Comparison of ENCODE assay signal across 31 cellular contexts in genomic region chr16:17244865-17245264, GRCh38.
"Had no signal": no experiment of that assay in that cellular context is flagged by ENCODE, and none has a peak within 500 bp of the region (broad histone marks: within the 10 kb centered on the region; RNA-seq: fewer than 3 reads in every experiment).

No MANE protein-coding gene starts in this region.

- H3K27ac ChIP-seq: ascending aorta, breast epithelium, cardiac muscle cell, colonic mucosa, epithelial cell of prostate, WERI-Rb-1 had no signal

- H3K27ac Mint-ChIP-seq: activated B cell treated with CpG ODN at 0.5 μM for 24 hours; activated naive CD4-positive, alpha-beta T cell treated with anti-CD3 and anti-CD28 coated beads, Interleukin-2, amount 10 ng/mL, durations not matched to agents 7 days and 5 days; activated naive CD4-positive, alpha-beta T cell treated with anti-CD3 and anti-CD28 coated beads, Interleukin-2, amount 50 U/mL, for 72 hours; activated naive CD8-positive, alpha-beta T cell treated with anti-CD3 and anti-CD28 coated beads, Interleukin-2, amount 10 ng/mL, durations not matched to agents 7 days and 5 days; activated T-cell treated with anti-CD3 and anti-CD28 coated beads, Interleukin-2, amount 50 U/mL, for 24 hours; activated T-cell treated with anti-CD3 and anti-CD28 coated beads, Interleukin-2, amount 50 U/mL, for 72 hours; T-helper 1 cell treated with Interleukin-12 subunit alpha and Interleukin-12 subunit beta and Interleukin-4 antibody, amounts not matched to agents 30 μg/mL and 1 μg/mL, for 36 hours; T-helper 2 cell treated with Interferon-gamma antibody and Interleukin-4, amounts not matched to agents 5 μg/mL and 100 μg/mL, for 36 hours had no signal

- H3K4me3 Mint-ChIP-seq: activated B cell treated with CpG ODN at 0.5 μM for 24 hours; activated naive CD4-positive, alpha-beta T cell treated with anti-CD3 and anti-CD28 coated beads, Interleukin-2, amount 10 ng/mL, durations not matched to agents 7 days and 5 days; activated naive CD8-positive, alpha-beta T cell treated with anti-CD3 and anti-CD28 coated beads, Interleukin-2, amount 10 ng/mL, durations not matched to agents 7 days and 5 days; activated T-cell treated with anti-CD3 and anti-CD28 coated beads, Interleukin-2, amount 50 U/mL, for 24 hours; activated T-cell treated with anti-CD3 and anti-CD28 coated beads, Interleukin-2, amount 50 U/mL, for 72 hours; T-helper 1 cell treated with Interleukin-12 subunit alpha and Interleukin-12 subunit beta and Interleukin-4 antibody, amounts not matched to agents 30 μg/mL and 1 μg/mL, for 36 hours; T-helper 2 cell treated with Interferon-gamma antibody and Interleukin-4, amounts not matched to agents 5 μg/mL and 100 μg/mL, for 36 hours had no signal

- H3K4me3 ChIP-seq: ascending aorta, breast epithelium, cardiac muscle cell, colonic mucosa had no signal

- FAIRE-seq: endometrium, endothelial cell of umbilical vein, frontal cortex had no signal

- H3K36me3 ChIP-seq: ascending aorta, breast epithelium, cardiac muscle cell, colonic mucosa, WERI-Rb-1 had no signal

- ATAC-seq: activated CD4-positive, CD25-positive, alpha-beta regulatory T cell treated with anti-CD3 and anti-CD28 coated beads, Interleukin-2, amount 50 U/mL, for 24 hours; activated naive CD4-positive, alpha-beta T cell treated with anti-CD3 and anti-CD28 coated beads, Interleukin-2, amount 50 U/mL, for 72 hours; activated T-cell treated with anti-CD3 and anti-CD28 coated beads, Interleukin-2, amount 50 U/mL, for 72 hours; esophagus mucosa had no signal

- H3K4me1 Mint-ChIP-seq: activated naive CD4-positive, alpha-beta T cell treated with anti-CD3 and anti-CD28 coated beads, Interleukin-2, amount 10 ng/mL, durations not matched to agents 7 days and 5 days had no signal

- DNase-seq: activated B cell treated with CpG ODN at 0.5 μM for 24 hours; activated CD4-positive, alpha-beta T cell treated with anti-CD3 and anti-CD28 coated beads for 48 hours; activated CD4-positive, alpha-beta T cell treated with anti-CD3 and anti-CD28 coated beads, Interleukin-2, amount 50 U/mL, for 1 hour; activated CD4-positive, alpha-beta T cell treated with anti-CD3 and anti-CD28 coated beads, Interleukin-2, amount 50 U/mL, for 48 hours; activated CD8-positive, alpha-beta memory T cell treated with anti-CD3 and anti-CD28 coated beads, Interleukin-2, amount 50 U/mL, for 48 hours; activated gamma-delta T cell; activated naive CD4-positive, alpha-beta T cell; activated naive CD4-positive, alpha-beta T cell treated with anti-CD3 and anti-CD28 coated beads, Interleukin-2, amount 10 ng/mL, durations not matched to agents 7 days and 5 days; activated naive CD8-positive, alpha-beta T cell treated with anti-CD3 and anti-CD28 coated beads, Interleukin-2, amount 10 ng/mL, durations not matched to agents 7 days and 5 days; activated T-cell treated with anti-CD3 and anti-CD28 coated beads for 4 hours; activated T-cell treated with anti-CD3 and anti-CD28 coated beads, Interleukin-2, amount 50 U/mL, for 24 hours; activated T-cell treated with anti-CD3 and anti-CD28 coated beads, Interleukin-2, amount 50 U/mL, for 72 hours; central memory CD4-positive, alpha-beta T cell; cerebellar nuclear complex; colonic mucosa; effector CD8-positive, alpha-beta T cell; foreskin fibroblast; T1000; WERI-Rb-1 had no signal

- H3K4me1 ChIP-seq: ascending aorta, breast epithelium, colonic mucosa had no signal

- H3K9me3 ChIP-seq: ascending aorta, breast epithelium, colonic mucosa had no signal

- H3K27me3 Mint-ChIP-seq: activated B cell treated with CpG ODN at 0.5 μM for 24 hours; activated naive CD4-positive, alpha-beta T cell treated with anti-CD3 and anti-CD28 coated beads, Interleukin-2, amount 10 ng/mL, durations not matched to agents 7 days and 5 days; activated naive CD8-positive, alpha-beta T cell treated with anti-CD3 and anti-CD28 coated beads, Interleukin-2, amount 10 ng/mL, durations not matched to agents 7 days and 5 days; activated T-cell treated with anti-CD3 and anti-CD28 coated beads, Interleukin-2, amount 50 U/mL, for 24 hours had no signal

- H3K9me3 Mint-ChIP-seq: activated B cell treated with CpG ODN at 0.5 μM for 24 hours; activated naive CD4-positive, alpha-beta T cell treated with anti-CD3 and anti-CD28 coated beads, Interleukin-2, amount 10 ng/mL, durations not matched to agents 7 days and 5 days; activated naive CD8-positive, alpha-beta T cell treated with anti-CD3 and anti-CD28 coated beads, Interleukin-2, amount 10 ng/mL, durations not matched to agents 7 days and 5 days; activated T-cell treated with anti-CD3 and anti-CD28 coated beads, Interleukin-2, amount 50 U/mL, for 24 hours; activated T-cell treated with anti-CD3 and anti-CD28 coated beads, Interleukin-2, amount 50 U/mL, for 72 hours; T-helper 1 cell treated with Interleukin-12 subunit alpha and Interleukin-12 subunit beta and Interleukin-4 antibody, amounts not matched to agents 30 μg/mL and 1 μg/mL, for 36 hours; T-helper 2 cell treated with Interferon-gamma antibody and Interleukin-4, amounts not matched to agents 5 μg/mL and 100 μg/mL, for 36 hours had no signal

- H3K27me3 ChIP-seq: ascending aorta, breast epithelium, cardiac muscle cell, colonic mucosa had no signal
